Comparison of ENCODE assay signal across 13 cellular contexts in genomic region chr10:3077940-3078630, GRCh38. TPM values are rescaled to one million over a fixed set of nuclear protein-coding genes. Genes with fewer than 3 reads are reported as not detected.
DNase-seq lines count a peak whose midpoint lies in the region; ATAC-seq, FAIRE-seq and TF ChIP-seq lines count a peak whose summit lies in the region.
"Had no signal": no experiment of that assay in that cellular context is flagged by ENCODE, and none has a peak within 500 bp of the region (broad histone marks: within the 10 kb centered on the region; RNA-seq: fewer than 3 reads in every experiment).

No MANE protein-coding gene starts in this region.

- TF ChIP-seq RAD21 in A549 (conservative IDR thresholded peaks at IDR 0.05 in 1 of 2, IDR thresholded peaks at IDR 0.05 in 1 of 2) (no peak), HCT116 (IDR thresholded peaks at IDR 0.05; ENCODE audit: low read depth) (no peak)

- peaks cover 2% of the 10 kb centered on the region for H3K9me3 Mint-ChIP-seq in glutamatergic neuron (ENCODE audit: unreplicated experiment)
- H3K9me3 Mint-ChIP-seq: central memory CD8-positive, alpha-beta T cell had no signal

- peaks cover 12% of the 10 kb centered on the region for H3K4me1 Mint-ChIP-seq in glutamatergic neuron (ENCODE audit: low read depth, unreplicated experiment)

- peak overlapping the region; percentile 19; the same call in 1 of the 3 replicates for H3K4me2 ChIP-seq in A549
- peak overlapping the region; percentile 2; the same call in 1 of the 2 replicates for H3K4me2 ChIP-seq in HCT116 (ENCODE audit: low read length)

- TF ChIP-seq CTCF in A549 (IDR thresholded peaks at IDR 0.05), result no peak
- TF ChIP-seq CTCF in HCT116 (IDR thresholded peaks at IDR 0.05 in 2 of 3, conservative IDR thresholded peaks at IDR 0.05 in 1 of 3; ENCODE audit: borderline replicate concordance in 1 of 3, insufficient read depth in 1 of 3, low read depth in 2 of 3, low read length in 2 of 3), result 0 out of 6 replicates have a peak, but pooled peaks of 1 of the 3 experiments have one; percentile 5
- TF ChIP-seq CTCF in glutamatergic neuron (IDR thresholded peaks at IDR 0.05; ENCODE audit: partially characterized antibody, unreplicated experiment), result no peak

- intact Hi-C loops in HCT116 (cut with micrococcal nuclease), result no loop called here

- peaks cover 32% of the 10 kb centered on the region; the same call in 1 of the 2 replicates for H4K20me1 ChIP-seq in HCT116 (ENCODE audit: insufficient read depth)

- no peak for TF ChIP-seq EP300 in A549 (IDR thresholded peaks at IDR 0.05)

- H3K4me3 ChIP-seq in A549, result no peak overlapping the region
- H3K4me3 ChIP-seq in HCT116 (replicated peaks in 1 of 2; ENCODE audit: low read depth in 1 of 2, low read length in 2 of 2), result no peak overlapping the region

- POLR2A ChIA-PET in A549 (lab: Yijun Ruan, JAX) (interaction anchor here (0.6 to 1.2 kb wide), 3 partner anchors 13 to 95 kb away, joined by 3 to 5 read pairs (median 3); partner anchors contain the start of gene PITRM1), HCT116 (lab: Charles Lee) (no interaction called here)

- DNase-seq in A549 (ENCODE audit: low read depth in 1 of 2, low spot score in 1 of 2), result no peak
- no peak for DNase-seq in HCT116 (ENCODE audit: low read depth, low spot score)
- DNase-seq in NCI-H82 treated with DMSO at 0.1 percent for 48 hours (lab: John Stamatoyannopoulos, UW; ENCODE audit: unreplicated experiment), result peak; percentile 79
- DNase-seq in glutamatergic neuron, result no peak
- no peak for DNase-seq in DMS53 treated with DMSO at 0.1 percent for 48 hours (lab: John Stamatoyannopoulos, UW; ENCODE audit: unreplicated experiment)
- no peak for DNase-seq in stimulated activated CD4-positive, alpha-beta T cell treated with anti-CD3 and anti-CD28 coated beads, Interleukin-4, amount 100 ng/mL, for 24 hours
- DNase-seq in HUDEP-2 (lab: John Stamatoyannopoulos, UW; ENCODE audit: unreplicated experiment in 76 of 76), result no peak
- no peak for DNase-seq in medulla oblongata (ENCODE audit: extremely low spot score)
- DNase-seq: activated CD4-positive, alpha-beta T cell treated with anti-CD3 and anti-CD28 coated beads, Interleukin-2, amount 50 U/mL, for 1 hour; activated effector memory CD4-positive, alpha-beta T cell treated with Interleukin-2 at 50 U/mL for 16 hours; HCEC 1CT; NCI-H1436 had no signal

- H2AFZ ChIP-seq in HCT116 (ENCODE audit: low read depth, low read length, poor library complexity, severe bottlenecking), result no peak overlapping the region

- no peaks in the 10 kb centered on the region for H3K27me3 ChIP-seq in HCT116 (ENCODE audit: insufficient read depth, low read length)

- 0 out of 2 replicates have a peak overlapping the region, but pooled peaks have one; percentile 6 for H3K9ac ChIP-seq in HCT116 (ENCODE audit: low read length)

- peak overlapping the region; percentile 39 for H3K4me3 Mint-ChIP-seq in glutamatergic neuron (ENCODE audit: unreplicated experiment)
- H3K4me3 Mint-ChIP-seq: central memory CD8-positive, alpha-beta T cell had no signal

- peaks cover 5% of the 10 kb centered on the region for H3K27me3 Mint-ChIP-seq in glutamatergic neuron (ENCODE audit: unreplicated experiment)
- H3K27me3 Mint-ChIP-seq: central memory CD8-positive, alpha-beta T cell had no signal

- no peaks in the 10 kb centered on the region for H3K36me3 Mint-ChIP-seq in glutamatergic neuron (ENCODE audit: unreplicated experiment)

- peaks cover 98% of the 10 kb centered on the region for H3K79me2 ChIP-seq in HCT116 (ENCODE audit: insufficient read depth, low read length)

- H3K9me2 ChIP-seq in HCT116 (ENCODE audit: insufficient read depth), result no peaks in the 10 kb centered on the region

- peak overlapping the region; percentile 14 for H3K27ac Mint-ChIP-seq in glutamatergic neuron (ENCODE audit: unreplicated experiment)

- RAD21 ChIA-PET in HCT116 (lab: Charles Lee; ENCODE audit: low non-redundant PET in 1 of 2, low total read pairs in 2 of 2, uncharacterized antibody in 2 of 2, unreplicated experiment in 2 of 2), result no interaction called here

- peaks cover 11 to 31% of the 10 kb centered on the region in 2 experiments; a peak in 3 of 4 replicates for H3K36me3 ChIP-seq in HCT116 (ENCODE audit: control insufficient read depth in 1 of 2, insufficient read depth in 2 of 2, low read length in 2 of 2)

- ATAC-seq in A549, result no peak; a peak in 1 of 6 replicates
- ATAC-seq in HCT116, result peak; percentile 46; the same call in 1 of the 2 replicates

- TF ChIP-seq POLR2A in A549 (IDR thresholded peaks at IDR 0.05; ENCODE audit: low read length) (no peak), HCT116 (IDR thresholded peaks at IDR 0.05; ENCODE audit: borderline replicate concordance, extremely low read depth, insufficient read depth, insufficient read length) (no peak)

- BruUV-seq in HCT116 (replicated peaks; lab: Mats Ljungman, UMichigan), result no TSS peak

- H3K4me1 ChIP-seq in A549, result peaks cover 90% of the 10 kb centered on the region
- H3K4me1 ChIP-seq in HCT116 (ENCODE audit: control insufficient read depth in 1 of 2, insufficient read depth in 2 of 2, low read length in 2 of 2), result peaks cover 29 to 46% of the 10 kb centered on the region in 2 experiments

- CTCF ChIA-PET in A549 (lab: Yijun Ruan, JAX), result interaction anchor here (0.6 to 3.6 kb wide), 6 partner anchors 8 to 35 kb away, joined by 3 to 17 read pairs (median 4); partner anchors contain the start of gene PFKP
- CTCF ChIA-PET in HCT116 (lab: Charles Lee), result no interaction called here

- FAIRE-seq in A549 (lab: Jason Lieb, UNC), result no peak

- peak overlapping the region in 1 of 2 experiments; percentile 58; a peak in 3 of 6 replicates for H3K27ac ChIP-seq in A549
- H3K27ac ChIP-seq in HCT116 (ENCODE audit: low read depth, low read length), result peak overlapping the region; percentile 2; the same call in 1 of the 2 replicates

- H3K9me3 ChIP-seq in A549 (no peaks in the 10 kb centered on the region), HCT116 (ENCODE audit: control insufficient read depth in 1 of 2, insufficient read depth in 1 of 2, low read depth in 1 of 2, low read length in 2 of 2) (no peaks in the 10 kb centered on the region)

- whole genome bisulfite sequencing in A549 (ENCODE audit: missing lambda C conversion rate), result 82% methylated on average over 10 of the region's 10 CpGs

TF ChIP-seq in A549, 52 proteins besides CTCF, POLR2A, EP300 and RAD21 (continues in another document):
- TF ChIP-seq JUN (IDR thresholded peaks at IDR 0.05), result peak in 1 of 2 experiments; percentile 5; a peak in 1 of 5 replicates
- TF ChIP-seq, protein P1, sequence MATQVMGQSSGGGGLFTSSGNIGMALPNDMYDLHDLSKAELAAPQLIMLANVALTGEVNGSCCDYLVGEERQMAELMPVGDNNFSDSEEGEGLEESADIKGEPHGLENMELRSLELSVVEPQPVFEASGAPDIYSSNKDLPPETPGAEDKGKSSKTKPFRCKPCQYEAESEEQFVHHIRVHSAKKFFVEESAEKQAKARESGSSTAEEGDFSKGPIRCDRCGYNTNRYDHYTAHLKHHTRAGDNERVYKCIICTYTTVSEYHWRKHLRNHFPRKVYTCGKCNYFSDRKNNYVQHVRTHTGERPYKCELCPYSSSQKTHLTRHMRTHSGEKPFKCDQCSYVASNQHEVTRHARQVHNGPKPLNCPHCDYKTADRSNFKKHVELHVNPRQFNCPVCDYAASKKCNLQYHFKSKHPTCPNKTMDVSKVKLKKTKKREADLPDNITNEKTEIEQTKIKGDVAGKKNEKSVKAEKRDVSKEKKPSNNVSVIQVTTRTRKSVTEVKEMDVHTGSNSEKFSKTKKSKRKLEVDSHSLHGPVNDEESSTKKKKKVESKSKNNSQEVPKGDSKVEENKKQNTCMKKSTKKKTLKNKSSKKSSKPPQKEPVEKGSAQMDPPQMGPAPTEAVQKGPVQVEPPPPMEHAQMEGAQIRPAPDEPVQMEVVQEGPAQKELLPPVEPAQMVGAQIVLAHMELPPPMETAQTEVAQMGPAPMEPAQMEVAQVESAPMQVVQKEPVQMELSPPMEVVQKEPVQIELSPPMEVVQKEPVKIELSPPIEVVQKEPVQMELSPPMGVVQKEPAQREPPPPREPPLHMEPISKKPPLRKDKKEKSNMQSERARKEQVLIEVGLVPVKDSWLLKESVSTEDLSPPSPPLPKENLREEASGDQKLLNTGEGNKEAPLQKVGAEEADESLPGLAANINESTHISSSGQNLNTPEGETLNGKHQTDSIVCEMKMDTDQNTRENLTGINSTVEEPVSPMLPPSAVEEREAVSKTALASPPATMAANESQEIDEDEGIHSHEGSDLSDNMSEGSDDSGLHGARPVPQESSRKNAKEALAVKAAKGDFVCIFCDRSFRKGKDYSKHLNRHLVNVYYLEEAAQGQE (IDR thresholded peaks at IDR 0.05), result no peak

TF ChIP-seq in HCT116, 20 proteins besides CTCF, POLR2A, EP300 and RAD21:
- TF ChIP-seq YY1 (IDR thresholded peaks at IDR 0.05; ENCODE audit: extremely low read depth, insufficient replicate concordance, low read depth, low read length) (no peak), SP1 (IDR thresholded peaks at IDR 0.05; ENCODE audit: low read depth) (no peak), SRF (IDR thresholded peaks at IDR 0.05; ENCODE audit: low read depth) (no peak), EZH2phosphoT487 (IDR thresholded peaks at IDR 0.05; ENCODE audit: borderline replicate concordance) (no peak), ZNF274 (IDR thresholded peaks at IDR 0.05; ENCODE audit: low read depth, low read length) (no peak), SIN3A (IDR thresholded peaks at IDR 0.05; ENCODE audit: low read depth) (no peak)

RNA-seq across cellular contexts. Expression of gene PFKP, which starts 10.7 kb away (rescaled TPM):
- polyA plus RNA-seq in A549 (2011; rRNA removed) (164 and 166 TPM in 2 replicates), A549 (2017; fragmentation: RNase III; extraction: RNeasy Plus Mini Kit Qiagen cat#74134 plus additional on column Dnase treatment) (273 to 329 TPM (median 279 TPM) in 3 replicates)
- polyA plus RNA-seq in A549 (2012; cell fraction: cytosol; rRNA removed), result 360 and 395 TPM in 2 replicates
- 741 and 798 TPM in 2 replicates for polyA plus RNA-seq in A549 (2012; cell fraction: nucleus; rRNA removed)
- polyA minus RNA-seq in A549 (2011; rRNA and poly(A)+ RNA removed), result 130 and 164 TPM in 2 replicates
- total RNA-seq in HCT116 (2021; ENCODE audit: unreplicated experiment) (237 TPM), glutamatergic neuron (ENCODE audit: unreplicated experiment) (24.2 TPM)
- 383 and 385 TPM in 2 replicates for polyA plus RNA-seq in HCT116 (2012)
